Comparison of ENCODE assay signal across 12 cellular contexts in genomic region chr6:157223021-157223430, GRCh38.
DNase-seq lines count a peak whose midpoint lies in the region; ATAC-seq, FAIRE-seq and TF ChIP-seq lines count a peak whose summit lies in the region.
"Had no signal": no experiment of that assay in that cellular context is flagged by ENCODE, and none has a peak within 500 bp of the region (broad histone marks: within the 10 kb centered on the region; RNA-seq: fewer than 3 reads in every experiment).

No MANE protein-coding gene starts in this region.

- H3K36me3 ChIP-seq in Karpas-422 (ENCODE audit: insufficient read depth, low read length) (peaks cover 6% of the 10 kb centered on the region; the same call in 1 of the 2 replicates), adipocyte (ENCODE audit: control insufficient read depth, insufficient read depth, low read length, severe bottlenecking) (no peaks in the 10 kb centered on the region)
- H3K36me3 ChIP-seq: gastroesophageal sphincter had no signal

- ATAC-seq in GM18520 (IDR thresholded peaks at IDR 0.05; ENCODE audit: unreplicated experiment), result no peak
- ATAC-seq: gastroesophageal sphincter had no signal

- FAIRE-seq in GM12892 (lab: Jason Lieb, UNC), result peak; percentile 57

- peak; percentile 14 for DNase-seq in AG08395 (ENCODE audit: low spot score)
- DNase-seq in GM12892 (ENCODE audit: insufficient read length), result no peak
- DNase-seq in Karpas-422, result peak; percentile 98
- no peak for DNase-seq in adipocyte (ENCODE audit: low read depth)
- no peak for DNase-seq in NCI-H1092 treated with DMSO at 0.1 percent for 48 hours (lab: John Stamatoyannopoulos, UW)
- DNase-seq in activated T-cell treated with anti-CD3 and anti-CD28 coated beads for 4 hours, result no peak
- no peak for DNase-seq in GM10248 (ENCODE audit: extremely low spot score)
- DNase-seq: Caco-2, NCI-H1048, testis had no signal

- no peaks in the 10 kb centered on the region for H3K9me2 ChIP-seq in Karpas-422 (replicated peaks; ENCODE audit: insufficient read depth, low read length)

- H3K27ac ChIP-seq in Karpas-422 (ENCODE audit: low read length), result peak overlapping the region; percentile 100
- H3K27ac ChIP-seq: gastroesophageal sphincter, testis had no signal

- POLR2A ChIA-PET in GM10248 (lab: Yijun Ruan, JAX), result no interaction called here

- H4K20me1 ChIP-seq in Karpas-422 (ENCODE audit: insufficient read depth, low read depth, low read length), result no peaks in the 10 kb centered on the region

- no peak overlapping the region for H2AFZ ChIP-seq in Karpas-422 (ENCODE audit: low read length)

- H3K27me3 ChIP-seq in Karpas-422 (ENCODE audit: low read length), result no peaks in the 10 kb centered on the region
- no peaks in the 10 kb centered on the region for H3K27me3 ChIP-seq in adipocyte (replicated peaks; ENCODE audit: control insufficient read depth, insufficient read depth, low read length)
- H3K27me3 ChIP-seq: gastroesophageal sphincter, testis had no signal

- H3K9me3 ChIP-seq in Karpas-422 (ENCODE audit: low read length) (no peaks in the 10 kb centered on the region), adipocyte (ENCODE audit: control insufficient read depth, low read length) (no peaks in the 10 kb centered on the region)
- H3K9me3 ChIP-seq: Caco-2, gastroesophageal sphincter, testis had no signal

- CTCF ChIA-PET in GM10248 (lab: Yijun Ruan, JAX), result interaction anchor here (0.8 to 2.0 kb wide), 5 partner anchors 9 to 445 kb away, joined by 3 to 8 read pairs (median 4); no protein-coding TSS in a partner anchor

- TF ChIP-seq POLR2A in GM12892 (IDR thresholded peaks at IDR 0.05; ENCODE audit: low read depth, low read length), result no peak

- H3K4me1 ChIP-seq in Karpas-422 (ENCODE audit: low read length), result peaks cover 97% of the 10 kb centered on the region
- peaks cover 56% of the 10 kb centered on the region for H3K4me1 ChIP-seq in adipocyte (ENCODE audit: control insufficient read depth, insufficient read depth, low read length)

- H3K9ac ChIP-seq in Karpas-422 (ENCODE audit: low read length), result peak overlapping the region; percentile 90
- H3K9ac ChIP-seq in adipocyte (ENCODE audit: low read length), result peak overlapping the region; percentile 32

- no peak for TF ChIP-seq CTCF in GM10248 (IDR thresholded peaks at IDR 0.05; ENCODE audit: control extremely low read depth, extremely low read depth, low read depth, missing control alignments)

- H3K4me2 ChIP-seq in Karpas-422 (ENCODE audit: low read depth, low read length, poor library complexity, severe bottlenecking), result peak overlapping the region; percentile 98

- peak overlapping the region; percentile 74; the same call in 1 of the 2 replicates for H3K4me3 ChIP-seq in Karpas-422 (ENCODE audit: low read length)
- no peak overlapping the region for H3K4me3 ChIP-seq in adipocyte (ENCODE audit: low read length)
- H3K4me3 ChIP-seq: gastroesophageal sphincter, testis had no signal

- peaks cover 6% of the 10 kb centered on the region for H3K79me2 ChIP-seq in Karpas-422 (ENCODE audit: low read length)

Comparison
In these comparisons a context has a peak if more than half of its experiments do, and no peak if none do; other contexts are left out.
1. DNase-seq: peak in AG08395 (single experiment) and Karpas-422 (single experiment); none in GM12892 (single experiment), adipocyte (single experiment), NCI-H1092 treated with DMSO at 0.1 percent for 48 hours (single experiment), activated T-cell treated with anti-CD3 and anti-CD28 coated beads for 4 hours (single experiment) and GM10248 (single experiment).